Comparison of ENCODE assay signal across 23 cellular contexts in the genomic region with DNA sequence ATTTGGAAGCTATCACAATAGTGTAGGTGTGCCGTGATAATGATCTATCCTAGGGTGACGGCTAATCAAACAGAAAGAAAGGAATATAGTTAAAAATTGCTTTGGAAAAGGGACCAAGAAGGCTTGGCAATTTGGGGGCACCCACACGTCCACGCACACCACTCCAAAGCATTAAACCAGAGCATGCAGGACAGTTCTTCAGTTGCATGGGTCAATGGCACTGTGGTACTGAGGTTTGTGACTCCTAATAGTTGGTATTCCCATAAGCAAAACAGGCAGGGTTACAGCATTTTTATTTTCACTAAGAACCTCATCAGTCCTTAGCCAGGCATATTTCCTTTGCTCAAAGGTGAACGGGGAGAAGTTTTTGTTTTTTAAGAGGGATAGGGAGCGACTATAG.
DNase-seq lines count a peak whose midpoint lies in the region; ATAC-seq, FAIRE-seq and TF ChIP-seq lines count a peak whose summit lies in the region.
"Had no signal": no experiment of that assay in that cellular context is flagged by ENCODE, and none has a peak within 500 bp of the region (broad histone marks: within the 10 kb centered on the region; RNA-seq: fewer than 3 reads in every experiment).

No MANE protein-coding gene starts in this region.

- CTCF ChIA-PET in HepG2 (lab: Yijun Ruan, JAX; ENCODE audit: low intra/inter-chr PET ratio, low total read pairs), result no interaction called here

- intact Hi-C loops in right lobe of liver (cut with DNase I) (no loop called here), HepG2 (cut with micrococcal nuclease; ENCODE audit: unreplicated experiment) (no loop called here)

- H2AFZ ChIP-seq in HepG2 (ENCODE audit: low read length), result no peak overlapping the region

- H3K4me2 ChIP-seq in HepG2 (ENCODE audit: low read depth, low read length), result no peak overlapping the region
- H3K4me2 ChIP-seq: BLaER1 had no signal

- POLR2A ChIA-PET in HepG2 (lab: Yijun Ruan, JAX), result no interaction called here

- H3K36me3 ChIP-seq in right lobe of liver, result no peaks in the 10 kb centered on the region
- H3K36me3 ChIP-seq in HepG2 (replicated peaks in 1 of 2; ENCODE audit: control insufficient read depth in 1 of 2, insufficient read depth in 2 of 2, low read length in 2 of 2), result no peaks in the 10 kb centered on the region
- H3K36me3 ChIP-seq: BE2C, BLaER1 had no signal

- no peak for FAIRE-seq in HepG2 (lab: Jason Lieb, UNC)
- FAIRE-seq: A204.1, G401.6, GM12891, GM19239 had no signal

- 44% methylated on average over 6 of the region's 6 CpGs for WGBS in right lobe of liver (ENCODE audit: insufficient coverage, low coverage, low lambda C conversion rate, missing lambda C conversion rate)
- WGBS in HepG2 (ENCODE audit: low lambda C conversion rate), result 22% methylated on average over 6 of the region's 6 CpGs

- TF ChIP-seq RAD21 in HepG2 (CRISPR knock-in tag; IDR thresholded peaks at IDR 0.05), result no peak

- no peaks in the 10 kb centered on the region for H3K79me2 ChIP-seq in HepG2 (ENCODE audit: insufficient read depth, low read length)

- no peaks in the 10 kb centered on the region for H3K27me3 ChIP-seq in right lobe of liver
- H3K27me3 ChIP-seq in HepG2 (ENCODE audit: control insufficient read depth in 1 of 2, insufficient read depth in 2 of 2, low read length in 2 of 2), result no peaks in the 10 kb centered on the region
- H3K27me3 ChIP-seq: BE2C, BLaER1 had no signal

- peaks cover 0 to 7% (median 2%) of the 10 kb centered on the region in 4 donors for H3K4me1 ChIP-seq in right lobe of liver
- no peaks in the 10 kb centered on the region for H3K4me1 ChIP-seq in HepG2 (ENCODE audit: insufficient read depth, low read length)
- H3K4me1 ChIP-seq: BE2C, BLaER1 had no signal

- H3K27ac ChIP-seq in right lobe of liver, result no peak overlapping the region
- H3K27ac ChIP-seq in HepG2 (ENCODE audit: extremely low read length, insufficient read depth, low read length), result no peak overlapping the region
- H3K27ac ChIP-seq in VCaP, result peak overlapping the region; percentile 61
- H3K27ac ChIP-seq: BLaER1 had no signal

- in situ Hi-C loops in HepG2 (cut with HindIII; ENCODE audit: extremely low pct_ligation_motif_present, low pct_unique_long_range_greater_than_20kb), result no loop called here

- ATAC-seq in right lobe of liver (peak; percentile 27 to 57 (median 40)), HepG2 (no peak), left lobe of liver (peak; percentile 62)

- H3K9me3 ChIP-seq in right lobe of liver (no peaks in the 10 kb centered on the region), HepG2 (ENCODE audit: low read length) (no peaks in the 10 kb centered on the region)
- H3K9me3 ChIP-seq: BE2C, BLaER1 had no signal

- H3K4me3 ChIP-seq in right lobe of liver, result no peak overlapping the region
- no peak overlapping the region for H3K4me3 ChIP-seq in HepG2 (replicated peaks in 1 of 3; ENCODE audit: insufficient read depth in 1 of 3, low read depth in 2 of 3, low read length in 3 of 3)
- H3K4me3 ChIP-seq: BLaER1 had no signal

- TF ChIP-seq CTCF in right lobe of liver (IDR thresholded peaks at IDR 0.05) (no peak), HepG2 (CRISPR knock-in tag; IDR thresholded peaks at IDR 0.05) (no peak), VCaP (conservative IDR thresholded peaks at IDR 0.05) (no peak)

- DNase-seq in right lobe of liver (no peak), HepG2 (ENCODE audit: low spot score) (no peak), left lobe of liver (ENCODE audit: low spot score) (no peak), SHP77 treated with DMSO at 0.1 percent for 48 hours (lab: John Stamatoyannopoulos, UW) (no peak), amygdala (lab: John Stamatoyannopoulos, UW) (no peak), NCI-H510A (lab: John Stamatoyannopoulos, UW) (no peak)
- DNase-seq: 8988T; ACHN; BE2C; C1 segment of cervical spinal cord; CD4-positive, alpha-beta memory T cell; CD4-positive, CD25-positive, alpha-beta regulatory T cell; CD8-positive, alpha-beta memory T cell; COR-L47; DMS 273 treated with DMSO at 0.1 percent for 48 hours; DMS79 treated with DMSO at 0.1 percent for 48 hours; GF-D8 had no signal

- no peaks in the 10 kb centered on the region for H4K20me1 ChIP-seq in HepG2 (ENCODE audit: insufficient read depth, low read length)
- H4K20me1 ChIP-seq: BLaER1 had no signal

- H3K9ac ChIP-seq in HepG2 (ENCODE audit: insufficient read depth, low read depth, low read length), result no peak overlapping the region
- H3K9ac ChIP-seq: BLaER1 had no signal

- TF ChIP-seq POLR2A in right lobe of liver (IDR thresholded peaks at IDR 0.05) (no peak), HepG2 (IDR thresholded peaks at IDR 0.05; ENCODE audit: insufficient read depth in 1 of 2, low read depth in 2 of 2, low read length in 2 of 2) (no peak)

- BruUV-seq in HepG2 (replicated peaks; lab: Mats Ljungman, UMichigan), result no TSS peak

- TF ChIP-seq EP300 in HepG2 (IDR thresholded peaks at IDR 0.05; ENCODE audit: low read depth in 2 of 2, low read length in 2 of 2) (no peak), HepG2 (CRISPR knock-in tag; IDR thresholded peaks at IDR 0.05; ENCODE audit: borderline replicate concordance) (no peak)

TF ChIP-seq in HepG2, 621 proteins besides CTCF, POLR2A, EP300 and RAD21:
- no peak for TF ChIP-seq DMAP1 (CRISPR knock-in tag; IDR thresholded peaks at IDR 0.05)
- TF ChIP-seq ZNF335 (CRISPR knock-in tag; IDR thresholded peaks at IDR 0.05), result no peak
- TF ChIP-seq, protein P1, sequence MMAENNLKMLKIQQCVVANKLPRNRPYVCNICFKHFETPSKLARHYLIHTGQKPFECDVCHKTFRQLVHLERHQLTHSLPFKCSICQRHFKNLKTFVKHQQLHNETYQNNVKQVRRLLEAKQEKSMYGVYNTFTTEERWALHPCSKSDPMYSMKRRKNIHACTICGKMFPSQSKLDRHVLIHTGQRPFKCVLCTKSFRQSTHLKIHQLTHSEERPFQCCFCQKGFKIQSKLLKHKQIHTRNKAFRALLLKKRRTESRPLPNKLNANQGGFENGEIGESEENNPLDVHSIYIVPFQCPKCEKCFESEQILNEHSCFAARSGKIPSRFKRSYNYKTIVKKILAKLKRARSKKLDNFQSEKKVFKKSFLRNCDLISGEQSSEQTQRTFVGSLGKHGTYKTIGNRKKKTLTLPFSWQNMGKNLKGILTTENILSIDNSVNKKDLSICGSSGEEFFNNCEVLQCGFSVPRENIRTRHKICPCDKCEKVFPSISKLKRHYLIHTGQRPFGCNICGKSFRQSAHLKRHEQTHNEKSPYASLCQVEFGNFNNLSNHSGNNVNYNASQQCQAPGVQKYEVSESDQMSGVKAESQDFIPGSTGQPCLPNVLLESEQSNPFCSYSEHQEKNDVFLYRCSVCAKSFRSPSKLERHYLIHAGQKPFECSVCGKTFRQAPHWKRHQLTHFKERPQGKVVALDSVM (CRISPR knock-in tag; IDR thresholded peaks at IDR 0.05), result no peak
